In the genomic region with DNA sequence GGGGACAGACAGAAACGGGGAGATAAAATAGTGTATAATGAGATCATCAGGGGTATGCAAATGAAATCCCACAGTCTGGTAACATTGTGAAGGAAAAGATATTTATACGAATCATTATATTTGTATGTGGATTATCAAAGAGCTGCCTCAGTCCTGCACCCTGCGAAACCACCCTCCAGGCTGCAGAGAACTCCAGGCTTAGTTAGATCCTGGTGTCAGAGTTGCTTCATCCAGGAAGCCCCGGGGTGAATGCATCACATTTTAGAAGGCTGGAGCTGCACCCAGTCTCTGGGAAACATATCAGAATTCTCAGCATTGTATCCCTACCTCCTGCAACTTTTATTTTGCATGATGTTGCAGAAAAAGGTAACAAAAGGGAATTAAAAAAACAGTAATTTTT, we compare ENCODE assay signal across 29 cellular contexts.
"Had no signal": no experiment of that assay in that cellular context is flagged by ENCODE, and none has a peak within 500 bp of the region (broad histone marks: within the 10 kb centered on the region; RNA-seq: fewer than 3 reads in every experiment).

No MANE protein-coding gene starts in this region.

- H3K27ac ChIP-seq: adrenal gland, body of pancreas, SJSA1 had no signal

- H3K36me3 ChIP-seq: adrenal gland, SJSA1 had no signal

- H3K9me3 ChIP-seq: adrenal gland, body of pancreas, SJSA1, SK-N-SH had no signal

- H3K27me3 Mint-ChIP-seq: activated CD4-positive, alpha-beta memory T cell treated with anti-CD3 and anti-CD28 coated beads for 36 hours; activated CD4-positive, alpha-beta T cell treated with anti-CD3 and anti-CD28 coated beads for 36 hours; central memory CD8-positive, alpha-beta T cell had no signal

- ATAC-seq: activated CD4-positive, CD25-positive, alpha-beta regulatory T cell treated with anti-CD3 and anti-CD28 coated beads, Interleukin-2, amount 50 U/mL, for 24 hours; activated naive CD4-positive, alpha-beta T cell treated with anti-CD3 and anti-CD28 coated beads, Interleukin-2, amount 50 U/mL, for 72 hours; activated T-cell treated with anti-CD3 and anti-CD28 coated beads, Interleukin-2, amount 50 U/mL, for 4 hours; body of pancreas; Panc1 had no signal

- H3K4me3 ChIP-seq: adrenal gland, body of pancreas, SJSA1 had no signal

- H3K9ac ChIP-seq: SK-N-SH had no signal

- H3K4me1 Mint-ChIP-seq: central memory CD8-positive, alpha-beta T cell had no signal

- H3K4me1 ChIP-seq: adrenal gland, SJSA1 had no signal

- H3K27me3 ChIP-seq: adrenal gland, body of pancreas, SJSA1 had no signal

- H3K9me3 Mint-ChIP-seq: activated CD4-positive, alpha-beta memory T cell treated with anti-CD3 and anti-CD28 coated beads for 36 hours; activated T-helper 1 cell treated with anti-CD3 and anti-CD28 coated beads, Interleukin-12 subunit alpha, Interleukin-12 subunit beta, Interleukin-2, Interleukin-4 antibody, amounts not matched to agents 30 ng/mL and 10 ng/mL and 1 ng/mL, durations not matched to agents 14 hours and 24 hours and 36 hours; central memory CD8-positive, alpha-beta T cell; T-helper 1 cell treated with Interleukin-12 subunit alpha and Interleukin-12 subunit beta and Interleukin-4 antibody, amounts not matched to agents 30 μg/mL and 1 μg/mL, for 36 hours; T-helper 2 cell treated with Interferon-gamma antibody and Interleukin-4, amounts not matched to agents 5 μg/mL and 100 μg/mL, for 36 hours had no signal

- H3K36me3 Mint-ChIP-seq: activated CD4-positive, alpha-beta memory T cell treated with anti-CD3 and anti-CD28 coated beads for 36 hours; activated naive CD4-positive, alpha-beta T cell treated with anti-CD3 and anti-CD28 coated beads, Interleukin-2, amount 50 U/mL, for 72 hours had no signal

- H3K4me3 Mint-ChIP-seq: activated CD4-positive, alpha-beta memory T cell treated with anti-CD3 and anti-CD28 coated beads for 36 hours; activated CD4-positive, alpha-beta T cell treated with anti-CD3 and anti-CD28 coated beads for 36 hours; activated naive CD4-positive, alpha-beta T cell treated with anti-CD3 and anti-CD28 coated beads for 36 hours; activated T-cell treated with anti-CD3 and anti-CD28 coated beads, Interleukin-2, amount 50 U/mL, for 4 hours; activated T-helper 1 cell treated with anti-CD3 and anti-CD28 coated beads, Interleukin-12 subunit alpha, Interleukin-12 subunit beta, Interleukin-2, Interleukin-4 antibody, amounts not matched to agents 30 ng/mL and 10 ng/mL and 1 ng/mL, durations not matched to agents 14 hours and 24 hours and 36 hours; central memory CD8-positive, alpha-beta T cell; T-helper 1 cell treated with Interleukin-12 subunit alpha and Interleukin-12 subunit beta and Interleukin-4 antibody, amounts not matched to agents 30 μg/mL and 1 μg/mL, for 36 hours; T-helper 2 cell treated with Interferon-gamma antibody and Interleukin-4, amounts not matched to agents 5 μg/mL and 100 μg/mL, for 36 hours had no signal

- H3K27ac Mint-ChIP-seq: activated CD4-positive, alpha-beta memory T cell treated with anti-CD3 and anti-CD28 coated beads for 36 hours; activated CD4-positive, alpha-beta T cell treated with anti-CD3 and anti-CD28 coated beads for 36 hours; activated naive CD4-positive, alpha-beta T cell treated with anti-CD3 and anti-CD28 coated beads for 36 hours; activated naive CD4-positive, alpha-beta T cell treated with anti-CD3 and anti-CD28 coated beads, Interleukin-2, amount 50 U/mL, for 72 hours; activated T-helper 1 cell treated with anti-CD3 and anti-CD28 coated beads, Interleukin-12 subunit alpha, Interleukin-12 subunit beta, Interleukin-2, Interleukin-4 antibody, amounts not matched to agents 30 ng/mL and 10 ng/mL and 1 ng/mL, durations not matched to agents 14 hours and 24 hours and 36 hours; T-helper 1 cell treated with Interleukin-12 subunit alpha and Interleukin-12 subunit beta and Interleukin-4 antibody, amounts not matched to agents 30 μg/mL and 1 μg/mL, for 36 hours; T-helper 2 cell treated with Interferon-gamma antibody and Interleukin-4, amounts not matched to agents 5 μg/mL and 100 μg/mL, for 36 hours had no signal

- H3K4me2 ChIP-seq: SK-N-SH had no signal

- DNase-seq: activated CD4-positive, alpha-beta T cell treated with anti-CD3 and anti-CD28 coated beads, Interleukin-2, amount 50 U/mL, for 1 hour; activated CD8-positive, alpha-beta memory T cell treated with anti-CD3 and anti-CD28 coated beads, Interleukin-2, amount 50 U/mL, for 4 hours; activated gamma-delta T cell treated with Interleukin-2 at 50 U/mL for 16 hours; activated T-cell treated with anti-CD3 and anti-CD28 coated beads for 4 hours; activated T-cell treated with anti-CD3 and anti-CD28 coated beads, Interleukin-2, amount 50 U/mL, for 4 hours; adrenal gland; KBM-7; NCI-H1105; NCI-H1417 treated with DMSO at 0.1 percent for 48 hours; NCI-H187 treated with DMSO at 0.1 percent for 48 hours; NCI-H2081; NCI-H2171 treated with DMSO at 0.1 percent for 48 hours; NCI-H2227 treated with DMSO at 0.1 percent for 48 hours; NCI-H446; NCI-H82; SHP77 treated with DMSO at 0.1 percent for 48 hours; SK-N-SH had no signal
